In the genomic region with DNA sequence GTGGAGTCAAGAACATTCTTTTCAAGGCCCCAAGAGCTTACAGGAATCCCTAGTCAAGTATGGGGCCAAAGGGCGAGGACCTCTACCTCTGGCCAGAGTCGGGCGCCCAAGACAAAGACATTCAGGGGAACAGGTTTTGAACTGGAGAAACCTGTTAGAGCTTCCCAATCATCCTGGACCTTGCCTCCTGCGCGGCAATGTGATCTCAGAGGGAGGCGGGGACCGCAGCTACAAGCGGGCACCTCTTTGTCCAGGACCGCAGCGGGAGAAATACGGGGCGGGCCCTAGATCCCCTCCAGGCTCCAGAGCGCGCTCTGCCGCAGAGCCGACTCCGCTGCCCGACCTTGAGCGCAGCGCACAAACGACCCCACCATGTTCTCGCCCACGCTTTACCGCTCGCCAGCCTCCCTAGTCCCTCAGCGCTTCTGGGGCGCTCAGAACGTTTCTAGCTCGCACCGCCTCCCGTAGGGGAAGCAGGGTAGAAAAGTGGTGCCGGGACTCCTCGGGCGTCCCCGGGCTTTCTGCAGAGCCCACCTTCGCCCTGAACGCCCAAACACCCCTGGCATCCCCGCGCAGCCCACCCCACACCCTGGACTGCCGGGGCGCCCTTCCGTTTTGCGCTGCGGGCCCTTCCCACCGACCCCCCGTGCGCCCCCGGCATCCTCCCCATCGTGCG, we compare ENCODE assay signal across 8 cellular contexts. TPM values are rescaled to one million over a fixed set of nuclear protein-coding genes. Genes with fewer than 3 reads are reported as not detected.
DNase-seq lines count a peak whose midpoint lies in the region; ATAC-seq lines count a peak whose summit lies in the region.

No MANE protein-coding gene starts in this region.

- intact Hi-C loops in Right ventricle myocardium inferior (cut with DNase I): no loop called here
- intact Hi-C loops in cardiac septum (cut with DNase I): loop anchor here (2.0 kb wide), 1 partner anchor 50 kb away; a partner anchor contains a TSS

- no peak overlapping the region for H3K27ac Mint-ChIP-seq in T-helper 2 cell treated with Interferon-gamma antibody and Interleukin-4, amounts not matched to agents 5 μg/mL and 100 μg/mL, for 36 hours
- no peak overlapping the region for H3K27ac Mint-ChIP-seq in central memory CD8-positive, alpha-beta T cell (ENCODE audit: low read depth)

- no peaks in the 10 kb centered on the region for H3K36me3 Mint-ChIP-seq in T-helper 2 cell treated with Interferon-gamma antibody and Interleukin-4, amounts not matched to agents 5 μg/mL and 100 μg/mL, for 36 hours (ENCODE audit: low read depth)
- H3K36me3 Mint-ChIP-seq in central memory CD8-positive, alpha-beta T cell (ENCODE audit: insufficient read depth): peaks cover 2% of the 10 kb centered on the region

- peak overlapping the region; percentile 83 for H3K4me3 Mint-ChIP-seq in T-helper 2 cell treated with Interferon-gamma antibody and Interleukin-4, amounts not matched to agents 5 μg/mL and 100 μg/mL, for 36 hours
- peak overlapping the region; percentile 80 for H3K4me3 Mint-ChIP-seq in central memory CD8-positive, alpha-beta T cell

- peaks cover 7% of the 10 kb centered on the region for H3K4me1 Mint-ChIP-seq in T-helper 2 cell treated with Interferon-gamma antibody and Interleukin-4, amounts not matched to agents 5 μg/mL and 100 μg/mL, for 36 hours (ENCODE audit: low read depth)
- H3K4me1 Mint-ChIP-seq in central memory CD8-positive, alpha-beta T cell: peaks cover 13% of the 10 kb centered on the region

- DNase-seq in Right ventricle myocardium inferior (ENCODE audit: missing footprints): no peak
- DNase-seq in cardiac septum (ENCODE audit: low spot score): no peak
- peak; percentile 65 for DNase-seq in HuH-7.5 (ENCODE audit: low spot score)
- DNase-seq in T-helper 2 cell treated with Interferon-gamma antibody and Interleukin-4, amounts not matched to agents 5 μg/mL and 100 μg/mL, for 36 hours (ENCODE audit: low spot score): peak; percentile 18
- DNase-seq in central memory CD8-positive, alpha-beta T cell (ENCODE audit: low spot score in 2 of 2): no peak
- DNase-seq in left lobe of liver (ENCODE audit: low spot score): peak; percentile 91
- peak; percentile 32 for DNase-seq in stimulated activated CD4-positive, alpha-beta T cell treated with anti-CD3 and anti-CD28 coated beads, Interleukin-4, amount 100 ng/mL, for 1 hour

- ATAC-seq in Right ventricle myocardium inferior (peak; percentile 38), left lobe of liver (peak; percentile 85), HG03571 (IDR thresholded peaks at IDR 0.05; ENCODE audit: unreplicated experiment) (no peak)
- peak; percentile 59 for ATAC-seq in central memory CD8-positive, alpha-beta T cell (replicated peaks; ENCODE audit: extremely low read depth, poor library complexity, severe bottlenecking)

- peaks cover 65% of the 10 kb centered on the region for H3K27me3 Mint-ChIP-seq in T-helper 2 cell treated with Interferon-gamma antibody and Interleukin-4, amounts not matched to agents 5 μg/mL and 100 μg/mL, for 36 hours (ENCODE audit: low read depth)
- H3K27me3 Mint-ChIP-seq in central memory CD8-positive, alpha-beta T cell: peaks cover 64% of the 10 kb centered on the region

- no peaks in the 10 kb centered on the region for H3K9me3 Mint-ChIP-seq in T-helper 2 cell treated with Interferon-gamma antibody and Interleukin-4, amounts not matched to agents 5 μg/mL and 100 μg/mL, for 36 hours
- no peaks in the 10 kb centered on the region for H3K9me3 Mint-ChIP-seq in central memory CD8-positive, alpha-beta T cell

RNA-seq across cellular contexts. Expression of a gene that starts 28.1 kb away (rescaled TPM):
- total RNA-seq in Right ventricle myocardium inferior: 6.1 TPM
- 5.8 TPM for total RNA-seq in cardiac septum
- 4.6 TPM for total RNA-seq in left lobe of liver

RNA-seq across cellular contexts. Expression of a gene that starts 50.1 kb away (rescaled TPM):
- total RNA-seq in Right ventricle myocardium inferior: 0.54 TPM
- 1.7 TPM for total RNA-seq in cardiac septum
- total RNA-seq in left lobe of liver: 0.65 TPM

RNA-seq across cellular contexts. Expression of a gene that starts 52.7 kb away (rescaled TPM):
- 10.8 TPM for total RNA-seq in Right ventricle myocardium inferior
- 21.7 TPM for total RNA-seq in cardiac septum
- total RNA-seq in left lobe of liver: 17.1 TPM

Comparison
In these comparisons a context has a peak if more than half of its experiments do, and no peak if none do; other contexts are left out.
1. DNase-seq: peak in HuH-7.5 (single experiment), T-helper 2 cell treated with Interferon-gamma antibody and Interleukin-4, amounts not matched to agents 5 μg/mL and 100 μg/mL, for 36 hours (single experiment), left lobe of liver (single experiment) and stimulated activated CD4-positive, alpha-beta T cell treated with anti-CD3 and anti-CD28 coated beads, Interleukin-4, amount 100 ng/mL, for 1 hour (single experiment); none in Right ventricle myocardium inferior (single experiment), cardiac septum (single experiment) and central memory CD8-positive, alpha-beta T cell (0 of 2).